ENCODE assay signal across 2 cellular contexts in the genomic region with DNA sequence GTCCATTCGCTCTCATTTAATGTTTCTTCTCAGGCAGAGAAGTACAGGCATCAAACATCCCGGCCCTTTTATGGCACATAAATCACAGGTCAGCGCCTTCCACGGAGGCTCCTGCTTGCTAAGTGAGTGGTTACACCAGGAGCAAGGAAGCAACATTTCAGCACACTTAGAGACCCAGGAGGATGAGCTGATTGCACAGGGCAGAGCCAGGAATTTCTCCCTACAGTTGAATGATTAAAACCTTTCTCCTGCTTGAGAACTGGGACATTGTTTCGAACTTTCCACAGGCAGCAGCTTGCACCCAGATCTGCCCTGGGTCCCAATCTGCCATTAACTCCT.
TF ChIP-seq lines count a peak whose summit lies in the region.

No MANE protein-coding gene starts in this region.

TF ChIP-seq in HepG2, 621 proteins besides CTCF, POLR2A, EP300 and RAD21 (continues in another document):
- no peak for TF ChIP-seq ZNF160 (CRISPR knock-in tag; IDR thresholded peaks at IDR 0.05)
- TF ChIP-seq NCOA1 (CRISPR knock-in tag; IDR thresholded peaks at IDR 0.05) = no peak
- no peak for TF ChIP-seq MEIS1 (CRISPR knock-in tag; IDR thresholded peaks at IDR 0.05; ENCODE audit: borderline replicate concordance)
- no peak for TF ChIP-seq FOSL2 (CRISPR knock-in tag; IDR thresholded peaks at IDR 0.05)
- TF ChIP-seq RORA (CRISPR knock-in tag; IDR thresholded peaks at IDR 0.05) = no peak
- TF ChIP-seq ATF4 (CRISPR knock-in tag; IDR thresholded peaks at IDR 0.05) = no peak
- no peak for TF ChIP-seq ZNF513 (CRISPR knock-in tag; conservative IDR thresholded peaks at IDR 0.05)
- no peak for TF ChIP-seq ZNF510 (CRISPR knock-in tag; IDR thresholded peaks at IDR 0.05; ENCODE audit: low read depth)
- no peak for TF ChIP-seq ZNF746 (CRISPR knock-in tag; IDR thresholded peaks at IDR 0.05)
- TF ChIP-seq PAF1 (CRISPR knock-in tag; IDR thresholded peaks at IDR 0.05) = no peak
- TF ChIP-seq, protein P1, sequence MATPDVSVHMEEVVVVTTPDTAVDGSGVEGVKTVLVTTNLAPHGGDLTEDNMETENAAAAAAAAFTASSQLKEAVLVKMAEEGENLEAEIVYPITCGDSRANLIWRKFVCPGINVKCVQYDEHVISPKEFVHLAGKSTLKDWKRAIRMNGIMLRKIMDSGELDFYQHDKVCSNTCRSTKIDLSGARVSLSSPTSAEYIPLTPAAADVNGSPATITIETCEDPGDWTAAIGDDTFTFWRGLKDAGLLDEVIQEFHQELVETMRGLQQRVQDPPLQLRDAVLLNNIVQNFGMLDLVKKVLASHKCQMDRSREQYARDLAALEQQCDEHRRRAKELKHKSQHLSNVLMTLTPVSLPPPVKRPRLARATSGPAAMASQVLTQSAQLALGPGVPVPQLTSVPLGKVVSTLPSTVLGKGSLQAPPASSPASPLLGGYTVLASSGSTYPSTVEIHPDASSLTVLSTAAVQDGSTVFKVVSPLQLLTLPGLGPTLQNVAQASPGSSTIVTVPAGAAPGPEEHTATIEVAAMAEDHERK (CRISPR knock-in tag; IDR thresholded peaks at IDR 0.05; ENCODE audit: low read depth) = no peak
- TF ChIP-seq TEAD2 (CRISPR knock-in tag; IDR thresholded peaks at IDR 0.05) = no peak
- TF ChIP-seq, protein P2, sequence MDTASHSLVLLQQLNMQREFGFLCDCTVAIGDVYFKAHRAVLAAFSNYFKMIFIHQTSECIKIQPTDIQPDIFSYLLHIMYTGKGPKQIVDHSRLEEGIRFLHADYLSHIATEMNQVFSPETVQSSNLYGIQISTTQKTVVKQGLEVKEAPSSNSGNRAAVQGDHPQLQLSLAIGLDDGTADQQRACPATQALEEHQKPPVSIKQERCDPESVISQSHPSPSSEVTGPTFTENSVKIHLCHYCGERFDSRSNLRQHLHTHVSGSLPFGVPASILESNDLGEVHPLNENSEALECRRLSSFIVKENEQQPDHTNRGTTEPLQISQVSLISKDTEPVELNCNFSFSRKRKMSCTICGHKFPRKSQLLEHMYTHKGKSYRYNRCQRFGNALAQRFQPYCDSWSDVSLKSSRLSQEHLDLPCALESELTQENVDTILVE (CRISPR knock-in tag; IDR thresholded peaks at IDR 0.05) = no peak
- no peak for TF ChIP-seq POLR2AphosphoS2 (IDR thresholded peaks at IDR 0.05; ENCODE audit: low read depth, low read length)
- no peak for TF ChIP-seq ZNF484 (CRISPR knock-in tag; IDR thresholded peaks at IDR 0.05; ENCODE audit: borderline replicate concordance, low read depth)
- no peak for TF ChIP-seq ARID4A (CRISPR knock-in tag; IDR thresholded peaks at IDR 0.05; ENCODE audit: borderline replicate concordance)
- TF ChIP-seq, protein P3, sequence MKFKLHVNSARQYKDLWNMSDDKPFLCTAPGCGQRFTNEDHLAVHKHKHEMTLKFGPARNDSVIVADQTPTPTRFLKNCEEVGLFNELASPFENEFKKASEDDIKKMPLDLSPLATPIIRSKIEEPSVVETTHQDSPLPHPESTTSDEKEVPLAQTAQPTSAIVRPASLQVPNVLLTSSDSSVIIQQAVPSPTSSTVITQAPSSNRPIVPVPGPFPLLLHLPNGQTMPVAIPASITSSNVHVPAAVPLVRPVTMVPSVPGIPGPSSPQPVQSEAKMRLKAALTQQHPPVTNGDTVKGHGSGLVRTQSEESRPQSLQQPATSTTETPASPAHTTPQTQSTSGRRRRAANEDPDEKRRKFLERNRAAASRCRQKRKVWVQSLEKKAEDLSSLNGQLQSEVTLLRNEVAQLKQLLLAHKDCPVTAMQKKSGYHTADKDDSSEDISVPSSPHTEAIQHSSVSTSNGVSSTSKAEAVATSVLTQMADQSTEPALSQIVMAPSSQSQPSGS (CRISPR knock-in tag; IDR thresholded peaks at IDR 0.05) = no peak
- TF ChIP-seq NBN (conservative IDR thresholded peaks at IDR 0.05) = no peak

TF ChIP-seq in SK-N-SH treated with all-trans-retinoic acid at 6 μM for 48 hours, 23 proteins besides CTCF, POLR2A, EP300 and RAD21:
- TF ChIP-seq SNAI2 (CRISPR knock-in tag; IDR thresholded peaks at IDR 0.05) (no peak), PPARA (CRISPR knock-in tag; IDR thresholded peaks at IDR 0.05; ENCODE audit: borderline replicate concordance) (no peak), ARNTL (CRISPR knock-in tag; IDR thresholded peaks at IDR 0.05; ENCODE audit: borderline replicate concordance, low read depth) (no peak)
